7 cellular contexts compared by ENCODE assay signal in the genomic region with DNA sequence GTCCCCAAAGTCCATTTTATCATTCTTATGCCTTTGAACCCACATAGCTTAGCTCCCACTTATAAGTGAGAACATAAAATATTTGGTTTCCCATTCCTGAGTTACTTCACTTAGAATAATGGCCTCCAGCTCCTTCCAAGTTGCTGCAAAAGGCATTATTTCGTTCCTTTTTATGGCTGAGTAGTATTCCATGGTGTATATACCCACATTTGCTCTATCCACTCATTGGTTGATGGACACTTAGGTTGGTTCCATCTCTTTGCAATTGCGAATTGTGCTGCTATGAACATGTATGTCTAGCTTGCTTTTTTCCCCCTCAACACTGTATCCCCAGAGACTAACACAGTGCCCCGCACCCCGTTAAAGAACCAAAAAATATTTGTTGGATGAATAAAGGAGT. TPM values are rescaled to one million over a fixed set of nuclear protein-coding genes. Genes with fewer than 3 reads are reported as not detected.
DNase-seq lines count a peak whose midpoint lies in the region; ATAC-seq and TF ChIP-seq lines count a peak whose summit lies in the region.

No MANE protein-coding gene starts in this region.

- 51% methylated on average over 4 of the region's 4 CpGs for whole genome bisulfite sequencing in GM23248 (ENCODE audit: low coverage in 1 of 2, low lambda C conversion rate in 2 of 2, missing lambda C conversion rate in 2 of 2), 2 experiments
- WGBS in trophoblast cell (ENCODE audit: extremely low coverage, insufficient coverage, insufficient read length) = no CpG with 5 or more reads among the region's 4 CpGs

- peaks cover 3% of the 10 kb centered on the region for H3K79me1 ChIP-seq in trophoblast cell (ENCODE audit: low read length)

- no peak overlapping the region for H3K14ac ChIP-seq in trophoblast cell (ENCODE audit: low read length)

- no peak overlapping the region for H3K4ac ChIP-seq in trophoblast cell (ENCODE audit: low read depth, low read length)

- H3K9me2 ChIP-seq in GM23248 (ENCODE audit: insufficient read depth) = no peaks in the 10 kb centered on the region

- in situ Hi-C loops in GM23248 (cut with MboI) = no loop called here

- no peak overlapping the region for H4K8ac ChIP-seq in trophoblast cell (ENCODE audit: low read depth, low read length)

- H4K20me1 ChIP-seq in GM23248 (ENCODE audit: insufficient read depth) (peaks cover 7% of the 10 kb centered on the region; the same call in 1 of the 2 replicates), OCI-LY3 (ENCODE audit: insufficient read depth, low read length) (peaks cover 33% of the 10 kb centered on the region)

- no peak overlapping the region for H3K23ac ChIP-seq in trophoblast cell (ENCODE audit: low read length)

- no peaks in the 10 kb centered on the region for H3K9me3 Mint-ChIP-seq in effector memory CD8-positive, alpha-beta T cell
- no peaks in the 10 kb centered on the region for H3K9me3 Mint-ChIP-seq in progenitor cell of endocrine pancreas (ENCODE audit: low read depth)

- peak overlapping the region; percentile 93 to 98 for H3K27ac Mint-ChIP-seq in effector memory CD8-positive, alpha-beta T cell
- H3K27ac Mint-ChIP-seq in progenitor cell of endocrine pancreas = peak overlapping the region; percentile 68

- no peak for ATAC-seq in effector memory CD8-positive, alpha-beta T cell (replicated peaks)

- no peak for TF ChIP-seq CTCF in OCI-LY3 (IDR thresholded peaks at IDR 0.05; ENCODE audit: low read depth, low read length)
- no peak for TF ChIP-seq CTCF in progenitor cell of endocrine pancreas (IDR thresholded peaks at IDR 0.05; ENCODE audit: unreplicated experiment)

- H4K12ac ChIP-seq in trophoblast cell (ENCODE audit: low read depth, low read length) = no peak overlapping the region

- H3K27me3 Mint-ChIP-seq in effector memory CD8-positive, alpha-beta T cell = peaks cover 13 to 23% of the 10 kb centered on the region in 2 donors
- no peaks in the 10 kb centered on the region for H3K27me3 Mint-ChIP-seq in progenitor cell of endocrine pancreas

- H3K27ac ChIP-seq in GM23248 (peak overlapping the region; percentile 69), OCI-LY3 (ENCODE audit: low read length) (no peak overlapping the region), trophoblast cell (ENCODE audit: low read depth, low read length) (no peak overlapping the region)

- peaks cover 10% of the 10 kb centered on the region; the same call in 1 of the 2 replicates for H3F3A ChIP-seq in GM23248 (ENCODE audit: insufficient read depth)

- H3K36me3 Mint-ChIP-seq in effector memory CD8-positive, alpha-beta T cell (ENCODE audit: insufficient read depth) = peaks cover 15% of the 10 kb centered on the region
- no peaks in the 10 kb centered on the region for H3K36me3 Mint-ChIP-seq in progenitor cell of endocrine pancreas (ENCODE audit: insufficient read depth)

- no peak overlapping the region for H4K91ac ChIP-seq in trophoblast cell (ENCODE audit: low read depth, low read length)

- no peak overlapping the region for H2BK5ac ChIP-seq in trophoblast cell (ENCODE audit: low read depth, low read length, poor library complexity)

- peak overlapping the region; percentile 62 for H3K9ac ChIP-seq in GM23248
- H3K9ac ChIP-seq in OCI-LY3 (ENCODE audit: low read length) = peak overlapping the region; percentile 50
- no peak overlapping the region for H3K9ac ChIP-seq in trophoblast cell (ENCODE audit: low read length)

- no peak overlapping the region for H2AK5ac ChIP-seq in trophoblast cell (ENCODE audit: low read length)

- H3K4me3 ChIP-seq in GM23248 = peak overlapping the region; percentile 36
- peak overlapping the region; percentile 65 for H3K4me3 ChIP-seq in OCI-LY3 (ENCODE audit: low read length)
- no peak overlapping the region for H3K4me3 ChIP-seq in trophoblast cell (ENCODE audit: low read depth, low read length)

- no peak overlapping the region for H2BK120ac ChIP-seq in trophoblast cell (ENCODE audit: insufficient read depth, low read length, poor library complexity)

- no peak overlapping the region for H3K18ac ChIP-seq in trophoblast cell (ENCODE audit: low read length)

- peaks cover 21 to 34% of the 10 kb centered on the region in 2 donors for H3K4me1 Mint-ChIP-seq in effector memory CD8-positive, alpha-beta T cell (ENCODE audit: low read depth in 2 of 2)
- H3K4me1 Mint-ChIP-seq in progenitor cell of endocrine pancreas (ENCODE audit: low read depth) = peaks cover 12% of the 10 kb centered on the region

- H2AFZ ChIP-seq in GM23248 = peak overlapping the region; percentile 89
- peak overlapping the region; percentile 90 for H2AFZ ChIP-seq in OCI-LY3 (ENCODE audit: low read depth, low read length)
- no peak overlapping the region for H2AFZ ChIP-seq in trophoblast cell (ENCODE audit: insufficient read depth, low read length, poor library complexity)

- H3K9me3 ChIP-seq in GM23248 (ENCODE audit: low read depth) (no peaks in the 10 kb centered on the region), OCI-LY3 (ENCODE audit: insufficient read depth, low read length) (no peaks in the 10 kb centered on the region), trophoblast cell (ENCODE audit: insufficient read depth, low read depth, low read length) (no peaks in the 10 kb centered on the region)

- H3K36me3 ChIP-seq in GM23248 (ENCODE audit: low read depth) (no peaks in the 10 kb centered on the region), OCI-LY3 (replicated peaks; ENCODE audit: low read depth, low read length) (no peaks in the 10 kb centered on the region), trophoblast cell (ENCODE audit: control insufficient read depth in 1 of 2, insufficient read depth in 2 of 2, low read length in 2 of 2) (peaks cover 0 to 2% of the 10 kb centered on the region in 2 experiments)

- no peaks in the 10 kb centered on the region for H3K27me3 ChIP-seq in GM23248 (replicated peaks; ENCODE audit: insufficient read depth)
- H3K27me3 ChIP-seq in OCI-LY3 (ENCODE audit: low read depth, low read length) = 0 out of 2 replicates have a peak, but pooled peaks cover 4% of the 10 kb centered on the region
- H3K27me3 ChIP-seq in trophoblast cell (ENCODE audit: insufficient read depth, low read length) = no peaks in the 10 kb centered on the region

- H3K4me3 Mint-ChIP-seq in effector memory CD8-positive, alpha-beta T cell = peak overlapping the region; percentile 94 to 99
- peak overlapping the region; percentile 43 for H3K4me3 Mint-ChIP-seq in progenitor cell of endocrine pancreas (ENCODE audit: low read depth)

- H3K79me2 ChIP-seq in GM23248 (ENCODE audit: insufficient read depth) (peaks cover 39% of the 10 kb centered on the region), OCI-LY3 (ENCODE audit: low read length) (peaks cover 44% of the 10 kb centered on the region), trophoblast cell (ENCODE audit: control insufficient read depth, insufficient read depth, low read length, poor library complexity) (peaks cover 5% of the 10 kb centered on the region)

- H2BK12ac ChIP-seq in trophoblast cell (ENCODE audit: low read length) = no peak overlapping the region

- H3K4me1 ChIP-seq in GM23248 (ENCODE audit: insufficient read depth) (peaks cover 17% of the 10 kb centered on the region), OCI-LY3 (ENCODE audit: low read length) (peaks cover 13% of the 10 kb centered on the region), trophoblast cell (ENCODE audit: control insufficient read depth in 1 of 2, insufficient read depth in 2 of 2, low read length in 2 of 2) (no peaks in the 10 kb centered on the region)

- DNase-seq in GM23248 (no peak), progenitor cell of endocrine pancreas (ENCODE audit: low spot score, unreplicated experiment) (no peak), trophoblast cell (no peak), DMS79 (lab: John Stamatoyannopoulos, UW) (no peak), NCI-H1694 (lab: John Stamatoyannopoulos, UW) (no peak)
- no peak for DNase-seq in effector memory CD8-positive, alpha-beta T cell

- peak overlapping the region; percentile 86 for H3K4me2 ChIP-seq in GM23248 (ENCODE audit: unreplicated experiment)
- peak overlapping the region; percentile 85 for H3K4me2 ChIP-seq in OCI-LY3 (ENCODE audit: low read length)
- no peak overlapping the region for H3K4me2 ChIP-seq in trophoblast cell (ENCODE audit: low read length)

RNA-seq across cellular contexts. Expression of a gene that starts 0.7 kb away (rescaled TPM):
- 170 and 201 TPM in 2 replicates for total RNA-seq in GM23248 (2014; rRNA removed; shearing (Covaris generic))
- 301 and 323 TPM in 2 replicates for polyA plus RNA-seq in GM23248 (2016; fragmentation: Nextera tagmentation; extraction: Ambion mirVana)
- 151 and 174 TPM in 2 replicates for total RNA-seq in progenitor cell of endocrine pancreas
- 39.8 and 40.0 TPM in 2 replicates for polyA plus RNA-seq in trophoblast cell (2013)
